Comparison of ENCODE assay signal across 8 cellular contexts in the genomic region with DNA sequence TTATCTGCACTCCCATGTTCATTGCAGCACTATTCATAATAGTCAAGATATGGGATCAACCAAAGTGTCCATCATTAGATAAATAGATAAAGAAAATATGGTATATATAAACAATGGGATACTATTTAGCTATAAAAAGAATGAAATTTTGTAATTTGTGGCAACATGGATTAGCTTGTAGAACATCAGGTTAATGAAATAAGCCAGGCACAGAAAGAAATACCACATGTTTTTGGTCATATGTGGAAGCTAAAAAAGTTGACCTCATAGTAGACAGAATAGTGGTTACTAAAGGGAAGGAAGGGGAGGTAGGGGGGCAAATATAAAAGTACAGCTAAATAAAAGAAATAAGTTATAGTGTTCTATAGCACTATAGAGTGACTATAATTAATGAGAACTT.
"Had no signal": no experiment of that assay in that cellular context is flagged by ENCODE, and none has a peak within 500 bp of the region (broad histone marks: within the 10 kb centered on the region; RNA-seq: fewer than 3 reads in every experiment).

No MANE protein-coding gene starts in this region.

- H3K27me3 Mint-ChIP-seq: IgD-negative memory B cell had no signal

- H3K4me2 ChIP-seq: KMS-11 had no signal

- H3K27ac Mint-ChIP-seq: IgD-negative memory B cell had no signal

- H3K27ac ChIP-seq: HL-60, KMS-11 had no signal

- DNase-seq: IMR-90, KBM-7, KG1 had no signal

- H3K9ac ChIP-seq: KMS-11 had no signal

- H3K4me3 ChIP-seq: K562 had no signal

- ATAC-seq: HepG2, K562 had no signal
